Comparison of ENCODE assay signal across 8 cellular contexts in the genomic region with DNA sequence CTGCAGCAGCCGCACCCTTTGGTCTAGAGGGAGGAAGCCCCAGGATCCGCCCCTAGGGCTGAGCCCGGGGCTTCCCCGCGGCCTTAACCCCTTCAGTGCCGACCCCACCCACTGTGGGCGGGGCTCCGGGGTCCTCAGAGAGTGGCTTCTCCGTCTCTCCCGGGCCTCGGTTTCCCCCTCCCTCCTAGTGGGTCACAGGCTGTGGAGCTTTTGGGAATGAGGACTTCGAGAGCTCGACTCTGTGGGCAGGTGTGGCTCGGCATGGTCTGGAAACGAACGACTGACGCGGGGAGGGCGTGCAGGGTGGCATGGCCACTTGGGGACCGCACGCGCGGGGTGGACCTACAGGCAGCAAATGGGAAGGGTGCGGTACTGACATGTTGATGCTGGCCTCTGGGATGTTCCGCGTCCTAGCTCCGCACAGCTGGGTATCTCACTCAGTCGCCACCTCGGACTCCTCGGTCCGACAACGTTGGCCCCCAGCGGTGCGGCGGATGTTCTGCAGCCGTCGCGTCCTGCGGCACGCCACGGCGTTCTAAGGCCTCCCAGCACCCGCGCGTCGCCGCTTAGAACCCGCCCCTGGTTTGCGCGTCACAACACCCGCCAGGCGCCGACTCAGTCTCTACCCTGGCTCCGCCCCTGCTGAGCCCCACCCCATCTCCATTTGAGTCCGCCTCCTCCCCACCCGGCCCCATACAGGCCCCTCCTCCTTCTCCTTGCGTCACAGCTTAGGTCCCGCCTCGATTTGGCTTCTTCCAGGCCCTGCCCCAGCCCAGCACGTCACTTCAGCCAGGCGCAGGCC. TPM values are rescaled to one million over a fixed set of nuclear protein-coding genes. Genes with fewer than 3 reads are reported as not detected.
DNase-seq lines count a peak whose midpoint lies in the region; TF ChIP-seq lines count a peak whose summit lies in the region.

A gene with protein sequence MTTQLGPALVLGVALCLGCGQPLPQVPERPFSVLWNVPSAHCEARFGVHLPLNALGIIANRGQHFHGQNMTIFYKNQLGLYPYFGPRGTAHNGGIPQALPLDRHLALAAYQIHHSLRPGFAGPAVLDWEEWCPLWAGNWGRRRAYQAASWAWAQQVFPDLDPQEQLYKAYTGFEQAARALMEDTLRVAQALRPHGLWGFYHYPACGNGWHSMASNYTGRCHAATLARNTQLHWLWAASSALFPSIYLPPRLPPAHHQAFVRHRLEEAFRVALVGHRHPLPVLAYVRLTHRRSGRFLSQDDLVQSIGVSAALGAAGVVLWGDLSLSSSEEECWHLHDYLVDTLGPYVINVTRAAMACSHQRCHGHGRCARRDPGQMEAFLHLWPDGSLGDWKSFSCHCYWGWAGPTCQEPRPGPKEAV (minus strand): TSS at position 570 of the 802 bp plus-strand sequence. CDS start 3,803 bp downstream, outside the sequence.
A gene with protein sequence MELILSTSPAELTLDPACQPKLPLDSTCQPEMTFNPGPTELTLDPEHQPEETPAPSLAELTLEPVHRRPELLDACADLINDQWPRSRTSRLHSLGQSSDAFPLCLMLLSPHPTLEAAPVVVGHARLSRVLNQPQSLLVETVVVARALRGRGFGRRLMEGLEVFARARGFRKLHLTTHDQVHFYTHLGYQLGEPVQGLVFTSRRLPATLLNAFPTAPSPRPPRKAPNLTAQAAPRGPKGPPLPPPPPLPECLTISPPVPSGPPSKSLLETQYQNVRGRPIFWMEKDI (minus strand): TSS at position 570 of the 802 bp plus-strand sequence. CDS start 1,942 bp downstream, outside the sequence.

- DNase-seq in ELR (ENCODE audit: low read depth) (peak; percentile 99), H4 (ENCODE audit: low spot score) (peak; percentile 91), LNCaP clone FGC (ENCODE audit: low read depth) (peak; percentile 98), fibroblast of the aortic adventitia (ENCODE audit: low read depth) (peak; percentile 100), stomach (peak; percentile 100)
- peak; percentile 99 for DNase-seq in activated effector memory CD4-positive, alpha-beta T cell treated with Interleukin-2 at 50 U/mL for 16 hours

- H2AFZ ChIP-seq in neural cell (ENCODE audit: low read depth, low read length) = peak within 1 kb of the TSS; percentile 65

- no peaks in the 10 kb centered on the region for H3K9me2 ChIP-seq in neural cell (ENCODE audit: insufficient read depth, low read length)

- no peaks in the 10 kb centered on the region for H3K36me3 ChIP-seq in neural cell (ENCODE audit: insufficient read depth, low read length)
- peaks cover 7 to 15% (median 8%) of the 10 kb centered on the region in 4 donors for H3K36me3 ChIP-seq in stomach

- intact Hi-C loops in stomach (cut with DNase I; ENCODE audit: low total_unique reads) = no loop called here

- H3K9ac ChIP-seq in neural cell (ENCODE audit: low read length) = peak within 1 kb of the TSS; percentile 86

- peaks cover 37 to 68% (median 59%) of the 10 kb centered on the region in 4 donors for H3K4me1 ChIP-seq in stomach

- peak; percentile 98 for TF ChIP-seq POLR2A in Raji (IDR thresholded peaks at IDR 0.05; ENCODE audit: insufficient read depth, low read depth, low read length)
- TF ChIP-seq POLR2A in stomach (IDR thresholded peaks at IDR 0.05) = peak in 2 of 4 donors; percentile 48 to 84

- H3K79me2 ChIP-seq in neural cell (replicated peaks; ENCODE audit: insufficient read depth, low read length) = no peaks in the 10 kb centered on the region

- TF ChIP-seq EP300 in neural cell (conservative IDR thresholded peaks at IDR 0.05; ENCODE audit: poor library complexity, severe bottlenecking) (no peak), stomach (IDR thresholded peaks at IDR 0.05) (no peak)

- 1% methylated on average over 32 to 61 of the region's 61 CpGs for WGBS in stomach, 5 donors

- peak within 1 kb of the TSS; percentile 93 for H3K4me3 ChIP-seq in LNCaP clone FGC (ENCODE audit: low read depth, low read length)
- H3K4me3 ChIP-seq in fibroblast of the aortic adventitia (ENCODE audit: low read depth, low read length) = peak within 1 kb of the TSS; percentile 94
- peak within 1 kb of the TSS; percentile 78 for H3K4me3 ChIP-seq in neural cell (ENCODE audit: low read length)
- H3K4me3 ChIP-seq in stomach = peak within 1 kb of the TSS; percentile 67 to 73 (median 70)

- peak within 1 kb of the TSS; percentile 68 for H3K27ac ChIP-seq in neural cell (ENCODE audit: low read length)
- H3K27ac ChIP-seq in stomach = peak within 1 kb of the TSS; percentile 92 to 96 (median 95)

- TF ChIP-seq CTCF in LNCaP clone FGC (IDR thresholded peaks at IDR 0.05; ENCODE audit: control insufficient read depth, extremely low read depth, insufficient read depth) (peak; percentile 45), fibroblast of the aortic adventitia (IDR thresholded peaks at IDR 0.05; ENCODE audit: insufficient read depth, low read length) (peak; percentile 24), neural cell (IDR thresholded peaks at IDR 0.05; ENCODE audit: poor library complexity, severe bottlenecking) (peak; percentile 73), stomach (IDR thresholded peaks at IDR 0.05) (peak in 5 of 7 experiments; percentile 21 to 68 (median 45))

- H4K20me1 ChIP-seq in neural cell (ENCODE audit: insufficient read depth) = no peaks in the 10 kb centered on the region

- H3K27me3 ChIP-seq in neural cell (ENCODE audit: insufficient read depth, low read depth, low read length) (no peaks in the 10 kb centered on the region), stomach (no peaks in the 10 kb centered on the region)

- no peaks in the 10 kb centered on the region for H3F3A ChIP-seq in neural cell (ENCODE audit: insufficient read depth, low read length, poor library complexity, severe bottlenecking)

- H3K9me3 ChIP-seq in neural cell (ENCODE audit: low read length) = no peaks in the 10 kb centered on the region
- no peaks in the 10 kb centered on the region for H3K9me3 ChIP-seq in stomach

- TF ChIP-seq RAD21 in neural cell (conservative IDR thresholded peaks at IDR 0.05) = no peak

- peak within 1 kb of the TSS; percentile 80 for H3K4me2 ChIP-seq in neural cell (ENCODE audit: low read length)

TF ChIP-seq in neural cell, 6 proteins besides CTCF, POLR2A, EP300 and RAD21:
- TF ChIP-seq, protein P1, sequence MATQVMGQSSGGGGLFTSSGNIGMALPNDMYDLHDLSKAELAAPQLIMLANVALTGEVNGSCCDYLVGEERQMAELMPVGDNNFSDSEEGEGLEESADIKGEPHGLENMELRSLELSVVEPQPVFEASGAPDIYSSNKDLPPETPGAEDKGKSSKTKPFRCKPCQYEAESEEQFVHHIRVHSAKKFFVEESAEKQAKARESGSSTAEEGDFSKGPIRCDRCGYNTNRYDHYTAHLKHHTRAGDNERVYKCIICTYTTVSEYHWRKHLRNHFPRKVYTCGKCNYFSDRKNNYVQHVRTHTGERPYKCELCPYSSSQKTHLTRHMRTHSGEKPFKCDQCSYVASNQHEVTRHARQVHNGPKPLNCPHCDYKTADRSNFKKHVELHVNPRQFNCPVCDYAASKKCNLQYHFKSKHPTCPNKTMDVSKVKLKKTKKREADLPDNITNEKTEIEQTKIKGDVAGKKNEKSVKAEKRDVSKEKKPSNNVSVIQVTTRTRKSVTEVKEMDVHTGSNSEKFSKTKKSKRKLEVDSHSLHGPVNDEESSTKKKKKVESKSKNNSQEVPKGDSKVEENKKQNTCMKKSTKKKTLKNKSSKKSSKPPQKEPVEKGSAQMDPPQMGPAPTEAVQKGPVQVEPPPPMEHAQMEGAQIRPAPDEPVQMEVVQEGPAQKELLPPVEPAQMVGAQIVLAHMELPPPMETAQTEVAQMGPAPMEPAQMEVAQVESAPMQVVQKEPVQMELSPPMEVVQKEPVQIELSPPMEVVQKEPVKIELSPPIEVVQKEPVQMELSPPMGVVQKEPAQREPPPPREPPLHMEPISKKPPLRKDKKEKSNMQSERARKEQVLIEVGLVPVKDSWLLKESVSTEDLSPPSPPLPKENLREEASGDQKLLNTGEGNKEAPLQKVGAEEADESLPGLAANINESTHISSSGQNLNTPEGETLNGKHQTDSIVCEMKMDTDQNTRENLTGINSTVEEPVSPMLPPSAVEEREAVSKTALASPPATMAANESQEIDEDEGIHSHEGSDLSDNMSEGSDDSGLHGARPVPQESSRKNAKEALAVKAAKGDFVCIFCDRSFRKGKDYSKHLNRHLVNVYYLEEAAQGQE (IDR thresholded peaks at IDR 0.05; ENCODE audit: borderline replicate concordance) = no peak
- TF ChIP-seq POLR2AphosphoS5 (IDR thresholded peaks at IDR 0.05) (peak; percentile 88), MXI1 (conservative IDR thresholded peaks at IDR 0.05; ENCODE audit: poor library complexity, severe bottlenecking) (peak; percentile 90), SMC3 (conservative IDR thresholded peaks at IDR 0.05; ENCODE audit: poor library complexity) (peak; percentile 45), TAF1 (IDR thresholded peaks at IDR 0.05; ENCODE audit: low read depth) (peak; percentile 45), EZH2 (IDR thresholded peaks at IDR 0.05; ENCODE audit: borderline replicate concordance, insufficient read depth, low read length, poor library complexity, severe bottlenecking) (no peak)

RNA-seq across cellular contexts. Expression of the first gene that starts in this region (rescaled TPM):
- 1.3 and 2.8 TPM in 2 replicates for total RNA-seq in H4 (2014; rRNA removed; shearing (Covaris generic))
- total RNA-seq in fibroblast of the aortic adventitia (ENCODE audit: low replicate concordance) (1.2 and 3.1 TPM in 2 replicates), stomach (1 to 10 TPM in 3 of 5 donors, not detected in 2; 1.3 to 3.9 (median 1.3) TPM)
- polyA plus RNA-seq in neural cell (8.8 and 9.1 TPM in 2 replicates), stomach (1 to 10 TPM; 5.0 to 7.9 (median 7.7) TPM)
- polyA minus RNA-seq in neural cell = 2.7 and 6.1 TPM in 2 replicates

RNA-seq across cellular contexts. Expression of the second gene that starts in this region (rescaled TPM):
- 2.4 and 4.6 TPM in 2 replicates for total RNA-seq in H4 (2014; rRNA removed; shearing (Covaris generic))
- total RNA-seq in fibroblast of the aortic adventitia (ENCODE audit: low replicate concordance) (3.8 and 8.4 TPM in 2 replicates), stomach (100 to 1,000 TPM in 1 of 5 donors, 10 to 100 TPM in 3, 1 to 10 TPM in 1; 3.1 to 107 (median 22.3) TPM)
- polyA plus RNA-seq in neural cell (4.6 and 5.3 TPM in 2 replicates), stomach (10 to 100 TPM in 1 of 3 donors, 1 to 10 TPM in 2; 8.7 to 16.4 (median 9.7) TPM)
- 7.1 and 8.6 TPM in 2 replicates for polyA minus RNA-seq in neural cell

Comparison
In these comparisons a context has a peak if more than half of its experiments do, and no peak if none do; other contexts are left out.
1. Peak in every context shown above with its lines: DNase-seq, H3K4me3 ChIP-seq and H3K27ac ChIP-seq.